ENCODE assay signal across 21 cellular contexts in the genomic region with DNA sequence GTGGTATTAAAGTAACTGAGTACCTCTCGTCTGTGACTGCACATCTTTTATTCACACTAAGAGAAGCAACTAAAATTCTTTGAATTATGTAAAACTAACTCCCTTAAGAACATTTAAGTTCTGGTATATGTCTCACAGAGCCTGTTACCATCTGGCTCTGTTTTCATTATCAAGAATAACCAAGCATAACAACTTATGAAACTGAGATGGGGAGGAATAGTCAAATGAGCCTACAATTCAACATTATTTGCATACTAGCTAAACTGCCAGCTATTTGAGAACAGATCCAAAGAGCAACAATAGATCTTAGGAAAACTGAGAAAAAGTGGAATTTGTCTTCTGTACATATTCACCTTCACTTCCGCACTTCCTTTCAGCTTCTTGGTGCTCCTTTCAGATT. TPM values are rescaled to one million over a fixed set of nuclear protein-coding genes. Genes with fewer than 3 reads are reported as not detected.
DNase-seq lines count a peak whose midpoint lies in the region; ATAC-seq and TF ChIP-seq lines count a peak whose summit lies in the region.
"Had no signal": no experiment of that assay in that cellular context is flagged by ENCODE, and none has a peak within 500 bp of the region (broad histone marks: within the 10 kb centered on the region; RNA-seq: fewer than 3 reads in every experiment).

No MANE protein-coding gene starts in this region.

- POLR2A ChIA-PET in naive thymus-derived CD4-positive, alpha-beta T cell (lab: Charles Lee) = no interaction called here

- CTCF ChIA-PET in naive thymus-derived CD4-positive, alpha-beta T cell (lab: Charles Lee) = no interaction called here

- H3K36me3 Mint-ChIP-seq in naive thymus-derived CD4-positive, alpha-beta T cell = no peaks in the 10 kb centered on the region
- no peaks in the 10 kb centered on the region for H3K36me3 Mint-ChIP-seq in activated T-helper 1 cell treated with anti-CD3 and anti-CD28 coated beads, Interleukin-12 subunit alpha, Interleukin-12 subunit beta, Interleukin-2, Interleukin-4 antibody, amounts not matched to agents 30 ng/mL and 10 ng/mL and 1 ng/mL, durations not matched to agents 14 hours and 24 hours and 36 hours (ENCODE audit: low read depth)
- H3K36me3 Mint-ChIP-seq: immature natural killer cell had no signal

- no peaks in the 10 kb centered on the region for H3K36me3 ChIP-seq in naive thymus-derived CD4-positive, alpha-beta T cell (ENCODE audit: control insufficient read depth in 2 of 3, insufficient read depth in 3 of 3, low read length in 3 of 3)
- no peaks in the 10 kb centered on the region for H3K36me3 ChIP-seq in vagina
- H3K36me3 ChIP-seq: BLaER1 treated with 17β-estradiol and CSF1 and Interleukin-3, amounts not matched to agents 10 nM and 100 nM; heart left ventricle; prostate gland had no signal

- H3K9me3 Mint-ChIP-seq in naive thymus-derived CD4-positive, alpha-beta T cell = no peaks in the 10 kb centered on the region
- no peaks in the 10 kb centered on the region for H3K9me3 Mint-ChIP-seq in activated T-helper 1 cell treated with anti-CD3 and anti-CD28 coated beads, Interleukin-12 subunit alpha, Interleukin-12 subunit beta, Interleukin-2, Interleukin-4 antibody, amounts not matched to agents 30 ng/mL and 10 ng/mL and 1 ng/mL, durations not matched to agents 14 hours and 24 hours and 36 hours
- H3K9me3 Mint-ChIP-seq: activated CD4-positive, alpha-beta T cell treated with anti-CD3 and anti-CD28 coated beads, Interleukin-2, amount 10 ng/mL, durations not matched to agents 24 days and 14 days; immature natural killer cell; neural crest cell; stimulated activated naive CD8-positive, alpha-beta T cell treated with anti-CD3 and anti-CD28 coated beads, Interleukin-15, amount 100 ng/mL, for 72 hours had no signal

- no peak for DNase-seq in naive thymus-derived CD4-positive, alpha-beta T cell
- no peak for DNase-seq in vagina (ENCODE audit: extremely low spot score in 2 of 2)
- DNase-seq in activated T-helper 1 cell treated with anti-CD3 and anti-CD28 coated beads, Interleukin-12 subunit alpha, Interleukin-12 subunit beta, Interleukin-2, Interleukin-4 antibody, amounts not matched to agents 30 ng/mL and 10 ng/mL and 1 ng/mL, durations not matched to agents 14 hours and 24 hours and 36 hours (ENCODE audit: low spot score) = no peak
- DNase-seq: activated CD4-positive, alpha-beta T cell treated with anti-CD3 and anti-CD28 coated beads, Interleukin-2, amount 10 ng/mL, durations not matched to agents 24 days and 14 days; activated effector memory CD4-positive, alpha-beta T cell treated with Interleukin-2 at 50 U/mL for 16 hours; heart left ventricle; immature natural killer cell; NCI-H2029 treated with DMSO at 0.1 percent for 48 hours; NCI-H510A; stimulated activated naive CD8-positive, alpha-beta T cell treated with anti-CD3 and anti-CD28 coated beads, Interleukin-15, amount 100 ng/mL, for 72 hours had no signal

- H3K4me1 ChIP-seq in naive thymus-derived CD4-positive, alpha-beta T cell (ENCODE audit: control insufficient read depth in 2 of 2, insufficient read depth in 2 of 2, low read length in 2 of 2) = no peaks in the 10 kb centered on the region
- no peaks in the 10 kb centered on the region for H3K4me1 ChIP-seq in vagina
- H3K4me1 ChIP-seq: A549; BLaER1 treated with 17β-estradiol and CSF1 and Interleukin-3, amounts not matched to agents 10 nM and 100 nM; heart left ventricle; prostate gland had no signal

- no peak for TF ChIP-seq CTCF in vagina (IDR thresholded peaks at IDR 0.05)

- H3K27me3 Mint-ChIP-seq in naive thymus-derived CD4-positive, alpha-beta T cell = peaks cover 8 to 16% (median 9%) of the 10 kb centered on the region in 5 donors
- peaks cover 11% of the 10 kb centered on the region for H3K27me3 Mint-ChIP-seq in activated T-helper 1 cell treated with anti-CD3 and anti-CD28 coated beads, Interleukin-12 subunit alpha, Interleukin-12 subunit beta, Interleukin-2, Interleukin-4 antibody, amounts not matched to agents 30 ng/mL and 10 ng/mL and 1 ng/mL, durations not matched to agents 14 hours and 24 hours and 36 hours (ENCODE audit: insufficient read depth)

- H3K27ac Mint-ChIP-seq in naive thymus-derived CD4-positive, alpha-beta T cell = no peak overlapping the region
- H3K27ac Mint-ChIP-seq in activated T-helper 1 cell treated with anti-CD3 and anti-CD28 coated beads, Interleukin-12 subunit alpha, Interleukin-12 subunit beta, Interleukin-2, Interleukin-4 antibody, amounts not matched to agents 30 ng/mL and 10 ng/mL and 1 ng/mL, durations not matched to agents 14 hours and 24 hours and 36 hours = no peak overlapping the region
- H3K27ac Mint-ChIP-seq: activated CD4-positive, alpha-beta T cell treated with anti-CD3 and anti-CD28 coated beads, Interleukin-2, amount 10 ng/mL, durations not matched to agents 24 days and 14 days; immature natural killer cell; stimulated activated naive CD8-positive, alpha-beta T cell treated with anti-CD3 and anti-CD28 coated beads, Interleukin-15, amount 100 ng/mL, for 72 hours had no signal

- no peaks in the 10 kb centered on the region for H3K4me1 Mint-ChIP-seq in naive thymus-derived CD4-positive, alpha-beta T cell
- no peaks in the 10 kb centered on the region for H3K4me1 Mint-ChIP-seq in activated T-helper 1 cell treated with anti-CD3 and anti-CD28 coated beads, Interleukin-12 subunit alpha, Interleukin-12 subunit beta, Interleukin-2, Interleukin-4 antibody, amounts not matched to agents 30 ng/mL and 10 ng/mL and 1 ng/mL, durations not matched to agents 14 hours and 24 hours and 36 hours (ENCODE audit: low read depth)
- H3K4me1 Mint-ChIP-seq: activated CD4-positive, alpha-beta T cell treated with anti-CD3 and anti-CD28 coated beads, Interleukin-2, amount 10 ng/mL, durations not matched to agents 24 days and 14 days; immature natural killer cell; neural crest cell; stimulated activated naive CD8-positive, alpha-beta T cell treated with anti-CD3 and anti-CD28 coated beads, Interleukin-15, amount 100 ng/mL, for 72 hours had no signal

- peak; percentile 77 for ATAC-seq in GM18502 (IDR thresholded peaks at IDR 0.05; ENCODE audit: poor library complexity, unreplicated experiment)
- ATAC-seq in GM19467 (IDR thresholded peaks at IDR 0.05; ENCODE audit: unreplicated experiment) = peak; percentile 64
- ATAC-seq in HG02852 (IDR thresholded peaks at IDR 0.05; ENCODE audit: unreplicated experiment) = peak; percentile 71
- peak; percentile 55 for ATAC-seq in HG03521 (IDR thresholded peaks at IDR 0.05; ENCODE audit: unreplicated experiment)
- no peak for ATAC-seq in GM18861 (IDR thresholded peaks at IDR 0.05; ENCODE audit: unreplicated experiment)
- no peak for ATAC-seq in naive thymus-derived CD4-positive, alpha-beta T cell
- ATAC-seq: A549; heart left ventricle; stimulated activated naive CD8-positive, alpha-beta T cell treated with anti-CD3 and anti-CD28 coated beads, Interleukin-15, amount 100 ng/mL, for 72 hours had no signal

- no peaks in the 10 kb centered on the region for H3K27me3 ChIP-seq in naive thymus-derived CD4-positive, alpha-beta T cell (ENCODE audit: control insufficient read depth in 2 of 2, insufficient read depth in 2 of 2, low read length in 2 of 2)
- no peaks in the 10 kb centered on the region for H3K27me3 ChIP-seq in vagina
- H3K27me3 ChIP-seq: BLaER1 treated with 17β-estradiol and CSF1 and Interleukin-3, amounts not matched to agents 10 nM and 100 nM; heart left ventricle had no signal

- H3K9me3 ChIP-seq in naive thymus-derived CD4-positive, alpha-beta T cell (ENCODE audit: control insufficient read depth in 2 of 3, low read length in 3 of 3) = no peaks in the 10 kb centered on the region
- H3K9me3 ChIP-seq in vagina = no peaks in the 10 kb centered on the region
- H3K9me3 ChIP-seq: A549; BLaER1 treated with 17β-estradiol and CSF1 and Interleukin-3, amounts not matched to agents 10 nM and 100 nM; heart left ventricle; prostate gland had no signal

- no peak overlapping the region for H3K4me3 Mint-ChIP-seq in naive thymus-derived CD4-positive, alpha-beta T cell
- H3K4me3 Mint-ChIP-seq in activated T-helper 1 cell treated with anti-CD3 and anti-CD28 coated beads, Interleukin-12 subunit alpha, Interleukin-12 subunit beta, Interleukin-2, Interleukin-4 antibody, amounts not matched to agents 30 ng/mL and 10 ng/mL and 1 ng/mL, durations not matched to agents 14 hours and 24 hours and 36 hours = no peak overlapping the region
- H3K4me3 Mint-ChIP-seq: activated CD4-positive, alpha-beta T cell treated with anti-CD3 and anti-CD28 coated beads, Interleukin-2, amount 10 ng/mL, durations not matched to agents 24 days and 14 days; immature natural killer cell; neural crest cell; stimulated activated naive CD8-positive, alpha-beta T cell treated with anti-CD3 and anti-CD28 coated beads, Interleukin-15, amount 100 ng/mL, for 72 hours had no signal

- TF ChIP-seq POLR2A in vagina (IDR thresholded peaks at IDR 0.05) = no peak

- intact Hi-C loops in naive thymus-derived CD4-positive, alpha-beta T cell (cut with micrococcal nuclease) = no loop called here
- intact Hi-C loops in vagina (cut with DNase I) = no loop called here
- intact Hi-C loops in activated T-helper 1 cell treated with anti-CD3 and anti-CD28 coated beads, Interleukin-12 subunit alpha, Interleukin-12 subunit beta, Interleukin-2, Interleukin-4 antibody, amounts not matched to agents 30 ng/mL and 10 ng/mL and 1 ng/mL, durations not matched to agents 14 hours and 24 hours and 36 hours (cut with micrococcal nuclease) = no loop called here

- no peak overlapping the region for H3K27ac ChIP-seq in naive thymus-derived CD4-positive, alpha-beta T cell (ENCODE audit: low read depth, low read length)
- no peak overlapping the region for H3K27ac ChIP-seq in vagina
- H3K27ac ChIP-seq: A549; BLaER1 treated with 17β-estradiol and CSF1 and Interleukin-3, amounts not matched to agents 10 nM and 100 nM; heart left ventricle; KMS-11; prostate gland; RWPE1 had no signal

- H3K4me3 ChIP-seq in naive thymus-derived CD4-positive, alpha-beta T cell (ENCODE audit: low read length) = no peak overlapping the region
- no peak overlapping the region for H3K4me3 ChIP-seq in vagina
- H3K4me3 ChIP-seq: A549; BLaER1 treated with 17β-estradiol and CSF1 and Interleukin-3, amounts not matched to agents 10 nM and 100 nM; heart left ventricle; prostate gland had no signal

RNA-seq across cellular contexts. Expression of a gene that starts 25.2 kb away (rescaled TPM):
- 10 to 100 TPM in 3 of 5 experiments, 1 to 10 TPM in 2; 5.3 to 18.9 (median 11.9) TPM for total RNA-seq in naive thymus-derived CD4-positive, alpha-beta T cell
- polyA plus RNA-seq in naive thymus-derived CD4-positive, alpha-beta T cell = 10 to 100 TPM; 23.6 to 32.1 TPM
- 25.0 TPM for total RNA-seq in vagina
- 32.4 TPM in 2 replicates for total RNA-seq in activated T-helper 1 cell treated with anti-CD3 and anti-CD28 coated beads, Interleukin-12 subunit alpha, Interleukin-12 subunit beta, Interleukin-2, Interleukin-4 antibody, amounts not matched to agents 30 ng/mL and 10 ng/mL and 1 ng/mL, durations not matched to agents 14 hours and 24 hours and 36 hours

Comparison
In these comparisons a context has a peak if more than half of its experiments do, and no peak if none do; other contexts are left out.
1. ATAC-seq: peak in GM18502 (single experiment), GM19467 (single experiment), HG02852 (single experiment) and HG03521 (single experiment); none in GM18861 (single experiment) and naive thymus-derived CD4-positive, alpha-beta T cell (single experiment).